In genomic region chr1:36223996-36224536, GRCh38 we compare ENCODE assay signal across 8 cellular contexts. TPM values are rescaled to one million over a fixed set of nuclear protein-coding genes. Genes with fewer than 3 reads are reported as not detected.
A peak's percentile ranks its signal among the peaks of the same experiment; 100 is the strongest.
DNase-seq lines count a peak whose midpoint lies in the region; ATAC-seq and TF ChIP-seq lines count a peak whose summit lies in the region.

Gene THRAP3 (plus strand): TSS chr1:36224443. CDS start chr1:36282564, 58,121 bp downstream.

- TF ChIP-seq CTCF in GM13976 (IDR thresholded peaks at IDR 0.05; ENCODE audit: borderline replicate concordance, control extremely low read depth, extremely low read depth, insufficient read depth, missing control alignments) (no peak), heart left ventricle (IDR thresholded peaks at IDR 0.05) (no peak), upper lobe of left lung (IDR thresholded peaks at IDR 0.05) (peak in 1 of 6 experiments; percentile 41)

- 0 to 1% (median 1%) methylated on average over 33 to 45 of the region's 45 CpGs for WGBS in heart left ventricle, 4 donors
- 0 to 1% methylated on average over 6 to 23 of the region's 45 CpGs for WGBS in upper lobe of left lung, 2 donors

- peak; percentile 97 for DNase-seq in GM13976 (ENCODE audit: low spot score)
- DNase-seq in NCI-H146 treated with DMSO at 0.1 percent for 48 hours (lab: John Stamatoyannopoulos, UW; ENCODE audit: unreplicated experiment) = peak; percentile 94
- DNase-seq in amniotic epithelial cell (ENCODE audit: low read depth) = peak; percentile 99
- DNase-seq in heart left ventricle = peak; percentile 100
- peak; percentile 99 to 100 (median 100) for DNase-seq in posterior cingulate gyrus
- DNase-seq in upper lobe of left lung = peak; percentile 99 to 100

- no peaks in the 10 kb centered on the region for H3K27me3 ChIP-seq in heart left ventricle
- no peaks in the 10 kb centered on the region for H3K27me3 ChIP-seq in upper lobe of left lung

- H3K4me3 ChIP-seq in heart left ventricle = peak within 1 kb of the TSS; percentile 60 to 92 (median 83)
- peak within 1 kb of the TSS; percentile 59 to 69 (median 64) for H3K4me3 ChIP-seq in upper lobe of left lung

- peak; percentile 75 to 87 for TF ChIP-seq POLR2A in heart left ventricle (IDR thresholded peaks at IDR 0.05)
- TF ChIP-seq POLR2A in upper lobe of left lung (IDR thresholded peaks at IDR 0.05) = peak; percentile 89 to 98 (median 94)

- peak in 2 of 4 donors; percentile 30 to 85 for TF ChIP-seq EP300 in upper lobe of left lung (IDR thresholded peaks at IDR 0.05)

- intact Hi-C loops in T-helper 1 cell treated with Interleukin-12 subunit alpha and Interleukin-12 subunit beta and Interleukin-4 antibody, amounts not matched to agents 30 ng/mL and 1 ng/mL, for 36 hours (cut with micrococcal nuclease) = loop anchor here (1.0 to 5.0 kb wide), 15 partner anchors 36 to 1467 kb away; partner anchors contain the start of genes ADPRS, AGO1, AGO3 and MRPS15
- intact Hi-C loops in heart left ventricle (cut with DNase I) (loop anchor here in 8 of 10 donors (2.0 to 10.0 kb wide), 10 partner anchors 58 to 173 kb away; partner anchors contain the start of genes MAP7D1 (in 2 of the 8), LSM10 (in 1 of the 8), STK40 (in 1 of the 8) and TRAPPC3 (in 1 of the 8)), posterior cingulate gyrus (cut with DNase I) (loop anchor here (1.0 to 10.0 kb wide), 2 partner anchors 61 to 75 kb away; partner anchors contain the start of gene TRAPPC3)

- H3K36me3 ChIP-seq in heart left ventricle (peaks cover 0 to 37% (median 16%) of the 10 kb centered on the region in 9 donors), upper lobe of left lung (peaks cover 0 to 21% (median 8%) of the 10 kb centered on the region in 4 donors)

- H3K9me3 ChIP-seq in heart left ventricle (no peaks in the 10 kb centered on the region), upper lobe of left lung (no peaks in the 10 kb centered on the region)

- H3K27ac ChIP-seq in heart left ventricle = peak within 1 kb of the TSS; percentile 91 to 99 (median 98)
- peak within 1 kb of the TSS; percentile 93 to 96 (median 94) for H3K27ac ChIP-seq in upper lobe of left lung

- peaks cover 0 to 46% (median 42%) of the 10 kb centered on the region in 12 donors for H3K4me1 ChIP-seq in heart left ventricle
- peaks cover 29 to 43% (median 31%) of the 10 kb centered on the region in 4 donors for H3K4me1 ChIP-seq in upper lobe of left lung

- in situ Hi-C loops in GM13976 (cut with MboI; ENCODE audit: low sequenced_read_pairs, unreplicated experiment) = no loop called here

- peak; percentile 90 for ATAC-seq in HG02870 (IDR thresholded peaks at IDR 0.05; ENCODE audit: unreplicated experiment)
- ATAC-seq in heart left ventricle = peak; percentile 95 to 98 (median 96)
- peak; percentile 98 to 99 for ATAC-seq in upper lobe of left lung (ENCODE audit: low FRiP score in 2 of 2)

RNA-seq across cellular contexts. Expression of gene THRAP3, which starts in this region (rescaled TPM):
- total RNA-seq in T-helper 1 cell treated with Interleukin-12 subunit alpha and Interleukin-12 subunit beta and Interleukin-4 antibody, amounts not matched to agents 30 ng/mL and 1 ng/mL, for 36 hours = 139 and 146 TPM in 2 replicates
- total RNA-seq in heart left ventricle (100 to 1,000 TPM in 4 of 9 donors, 10 to 100 TPM in 5; 68.6 to 106 (median 92.8) TPM), upper lobe of left lung (10 to 100 TPM; 55.0 to 91.1 (median 84.0) TPM)
- 10 to 100 TPM; 27.9 to 36.5 TPM for polyA plus RNA-seq in heart left ventricle

Comparison
In these comparisons a context has a peak if more than half of its experiments do, and no peak if none do; other contexts are left out.
1. Peak in every context shown above with its lines: DNase-seq, ATAC-seq, H3K4me3 ChIP-seq and H3K27ac ChIP-seq.